In the genomic region with DNA sequence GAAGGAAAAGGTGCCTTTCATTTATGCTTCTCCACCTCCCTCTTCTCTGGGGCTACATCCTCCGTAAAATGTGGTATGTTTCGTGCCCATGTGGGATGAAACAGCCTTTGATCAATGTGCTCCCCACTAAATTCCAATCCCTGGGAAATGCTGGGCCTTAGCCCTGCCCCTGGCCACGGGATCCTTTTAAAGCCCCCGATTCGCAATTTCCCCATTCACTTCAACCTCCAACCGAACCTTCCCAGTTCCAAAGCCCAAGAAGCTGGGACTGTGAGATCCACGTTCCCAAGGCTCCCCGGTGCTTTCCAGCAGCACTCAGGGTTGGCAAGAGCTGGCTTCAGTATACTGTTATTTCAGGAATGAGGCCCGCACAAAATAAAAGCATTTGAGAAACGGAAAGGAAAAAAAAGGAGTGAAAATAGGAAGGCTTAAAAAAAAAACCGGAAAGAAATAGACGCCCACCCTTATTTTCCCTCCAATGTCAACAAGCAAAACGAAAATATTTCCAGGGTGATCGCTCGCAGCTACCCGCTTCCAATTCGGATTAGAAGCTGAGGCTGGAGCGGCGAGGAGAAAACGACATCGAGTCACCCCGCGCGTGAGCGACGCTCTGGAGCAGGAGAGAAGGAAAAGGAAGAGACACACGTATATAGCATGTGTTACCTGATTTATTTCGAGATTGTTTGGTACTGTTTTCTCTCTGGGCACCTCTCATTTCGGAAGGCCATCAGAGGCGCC, we compare ENCODE assay signal across 10 cellular contexts. TPM values are rescaled to one million over a fixed set of nuclear protein-coding genes. Genes with fewer than 3 reads are reported as not detected.
DNase-seq lines count a peak whose midpoint lies in the region; ATAC-seq, FAIRE-seq and TF ChIP-seq lines count a peak whose summit lies in the region.
"Had no signal": no experiment of that assay in that cellular context is flagged by ENCODE, and none has a peak within 500 bp of the region (broad histone marks: within the 10 kb centered on the region; RNA-seq: fewer than 3 reads in every experiment).

No MANE protein-coding gene starts in this region.

- H3K9me3 ChIP-seq in skeletal muscle tissue (ENCODE audit: control insufficient read depth in 3 of 3, low read length in 3 of 3), result peaks cover 0 to 3% (median 0%) of the 10 kb centered on the region in 3 donors
- peaks cover 9% of the 10 kb centered on the region for H3K9me3 ChIP-seq in HepG2 (ENCODE audit: low read length)

- BruUV-seq in HepG2 (replicated peaks; lab: Mats Ljungman, UMichigan), result no TSS peak

- no peaks in the 10 kb centered on the region for H3K79me2 ChIP-seq in HepG2 (ENCODE audit: insufficient read depth, low read length)

- no peak overlapping the region for H2AFZ ChIP-seq in HepG2 (ENCODE audit: low read length)

- WGBS in HepG2 (ENCODE audit: low lambda C conversion rate), result 40% methylated on average over 30 of the region's 30 CpGs

- H3K4me1 ChIP-seq in skeletal muscle tissue (ENCODE audit: control insufficient read depth in 3 of 3, insufficient read depth in 3 of 3, low read length in 3 of 3), result peaks cover 4 to 7% (median 6%) of the 10 kb centered on the region in 3 donors
- peaks cover 8% of the 10 kb centered on the region for H3K4me1 ChIP-seq in HepG2 (ENCODE audit: insufficient read depth, low read length)

- in situ Hi-C loops in HepG2 (cut with HindIII; ENCODE audit: extremely low pct_ligation_motif_present, low pct_unique_long_range_greater_than_20kb), result no loop called here
- in situ Hi-C loops in KBM-7 (cut with MboI; ENCODE audit: low pct_unique_long_range_greater_than_20kb, low sequenced_read_pairs), result no loop called here

- CTCF ChIA-PET in HepG2 (lab: Yijun Ruan, JAX; ENCODE audit: low intra/inter-chr PET ratio, low total read pairs), result no interaction called here

- POLR2A ChIA-PET in HepG2 (lab: Yijun Ruan, JAX), result no interaction called here

- no peak for FAIRE-seq in HepG2 (lab: Jason Lieb, UNC)

- ATAC-seq in HepG2, result no peak

- no peak overlapping the region for H3K4me2 ChIP-seq in HepG2 (ENCODE audit: low read depth, low read length)

- TF ChIP-seq RAD21 in HepG2 (CRISPR knock-in tag; IDR thresholded peaks at IDR 0.05), result no peak

- TF ChIP-seq EP300 in HepG2 (IDR thresholded peaks at IDR 0.05; ENCODE audit: low read depth in 2 of 2, low read length in 2 of 2), result no peak
- TF ChIP-seq EP300 in HepG2 (CRISPR knock-in tag; IDR thresholded peaks at IDR 0.05; ENCODE audit: borderline replicate concordance), result no peak

- H3K9ac ChIP-seq in skeletal muscle tissue (ENCODE audit: low read depth in 1 of 3, low read length in 3 of 3), result no peak overlapping the region
- H3K9ac ChIP-seq in HepG2 (ENCODE audit: insufficient read depth, low read depth, low read length), result no peak overlapping the region

- H3K27ac ChIP-seq in skeletal muscle tissue (ENCODE audit: low read depth, low read length) (no peak overlapping the region), HepG2 (ENCODE audit: extremely low read length, insufficient read depth, low read length) (no peak overlapping the region)

- H3K36me3 ChIP-seq in skeletal muscle tissue (ENCODE audit: control insufficient read depth in 3 of 3, insufficient read depth in 3 of 3, low read length in 3 of 3) (no peaks in the 10 kb centered on the region), HepG2 (replicated peaks in 1 of 2; ENCODE audit: control insufficient read depth in 1 of 2, insufficient read depth in 2 of 2, low read length in 2 of 2) (no peaks in the 10 kb centered on the region)

- peak overlapping the region; percentile 17 to 29 for H3K4me3 ChIP-seq in foreskin fibroblast (ENCODE audit: low read depth in 1 of 2, low read length in 2 of 2)
- peak overlapping the region in 2 of 3 donors; percentile 13 to 40 for H3K4me3 ChIP-seq in skeletal muscle tissue (ENCODE audit: low read length in 3 of 3)
- H3K4me3 ChIP-seq in HepG2 (replicated peaks in 1 of 3; ENCODE audit: insufficient read depth in 1 of 3, low read depth in 2 of 3, low read length in 3 of 3), result no peak overlapping the region

- TF ChIP-seq CTCF in foreskin fibroblast (IDR thresholded peaks at IDR 0.05; ENCODE audit: low read depth, low read length), result no peak
- TF ChIP-seq CTCF in HepG2 (CRISPR knock-in tag; IDR thresholded peaks at IDR 0.05), result no peak

- no peak for TF ChIP-seq POLR2A in HepG2 (IDR thresholded peaks at IDR 0.05; ENCODE audit: insufficient read depth in 1 of 2, low read depth in 2 of 2, low read length in 2 of 2)

- no peaks in the 10 kb centered on the region for H4K20me1 ChIP-seq in HepG2 (ENCODE audit: insufficient read depth, low read length)

- intact Hi-C loops in HepG2 (cut with micrococcal nuclease; ENCODE audit: unreplicated experiment), result no loop called here

- DNase-seq in NCI-H524 (lab: John Stamatoyannopoulos, UW) (peak; percentile 50 to 72), NCI-H524 treated with DMSO at 0.1 percent for 48 hours (lab: John Stamatoyannopoulos, UW) (no peak), NCI-H345 (lab: John Stamatoyannopoulos, UW) (peak; percentile 67), foreskin fibroblast (peak in 1 of 2 donors; percentile 42), HepG2 (ENCODE audit: low spot score) (no peak), KBM-7 (no peak), NOMO-1 (lab: John Stamatoyannopoulos, UW; ENCODE audit: unreplicated experiment in 2 of 2) (no peak)
- DNase-seq: T1000 had no signal

- H3K27me3 ChIP-seq in skeletal muscle tissue (ENCODE audit: control insufficient read depth in 3 of 3, insufficient read depth in 3 of 3, low read length in 3 of 3) (peaks cover 61 to 69% (median 68%) of the 10 kb centered on the region in 3 donors), HepG2 (ENCODE audit: control insufficient read depth in 1 of 2, insufficient read depth in 2 of 2, low read length in 2 of 2) (peaks cover 0 to 31% of the 10 kb centered on the region in 2 experiments; a peak in 2 of 5 replicates)

TF ChIP-seq in HepG2, 621 proteins besides CTCF, POLR2A, EP300 and RAD21:
- TF ChIP-seq, protein P1, sequence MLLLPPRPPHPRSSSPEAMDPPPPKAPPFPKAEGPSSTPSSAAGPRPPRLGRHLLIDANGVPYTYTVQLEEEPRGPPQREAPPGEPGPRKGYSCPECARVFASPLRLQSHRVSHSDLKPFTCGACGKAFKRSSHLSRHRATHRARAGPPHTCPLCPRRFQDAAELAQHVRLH (CRISPR knock-in tag; IDR thresholded peaks at IDR 0.05; ENCODE audit: borderline replicate concordance, low read depth), result no peak
- TF ChIP-seq CHCHD3 (CRISPR knock-in tag; IDR thresholded peaks at IDR 0.05), result no peak
- TF ChIP-seq, protein P2, sequence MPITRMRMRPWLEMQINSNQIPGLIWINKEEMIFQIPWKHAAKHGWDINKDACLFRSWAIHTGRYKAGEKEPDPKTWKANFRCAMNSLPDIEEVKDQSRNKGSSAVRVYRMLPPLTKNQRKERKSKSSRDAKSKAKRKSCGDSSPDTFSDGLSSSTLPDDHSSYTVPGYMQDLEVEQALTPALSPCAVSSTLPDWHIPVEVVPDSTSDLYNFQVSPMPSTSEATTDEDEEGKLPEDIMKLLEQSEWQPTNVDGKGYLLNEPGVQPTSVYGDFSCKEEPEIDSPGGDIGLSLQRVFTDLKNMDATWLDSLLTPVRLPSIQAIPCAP (CRISPR knock-in tag; IDR thresholded peaks at IDR 0.05; ENCODE audit: low read depth), result no peak
- TF ChIP-seq, protein P3, sequence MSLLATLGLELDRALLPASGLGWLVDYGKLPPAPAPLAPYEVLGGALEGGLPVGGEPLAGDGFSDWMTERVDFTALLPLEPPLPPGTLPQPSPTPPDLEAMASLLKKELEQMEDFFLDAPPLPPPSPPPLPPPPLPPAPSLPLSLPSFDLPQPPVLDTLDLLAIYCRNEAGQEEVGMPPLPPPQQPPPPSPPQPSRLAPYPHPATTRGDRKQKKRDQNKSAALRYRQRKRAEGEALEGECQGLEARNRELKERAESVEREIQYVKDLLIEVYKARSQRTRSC (CRISPR knock-in tag; IDR thresholded peaks at IDR 0.05; ENCODE audit: low read depth), result no peak
- TF ChIP-seq ZKSCAN8 (CRISPR knock-in tag; IDR thresholded peaks at IDR 0.05; ENCODE audit: borderline replicate concordance), result no peak

RNA-seq across cellular contexts. Expression of a gene that starts 1.2 kb away (rescaled TPM):
- total RNA-seq in skeletal muscle tissue (not detected), HepG2 (2016; rRNA removed; fragmentation: Illumina TruSeq; extraction: Trizol) (not detected in 2 replicates)
- total RNA-seq in HepG2 (2016; cell fraction: cytosol; rRNA removed; fragmentation: Illumina TruSeq; extraction: Trizol; ENCODE audit: low read depth), result not detected in 2 replicates
- not detected in 2 replicates for total RNA-seq in HepG2 (2016; cell fraction: insoluble cytoplasmic fraction; rRNA removed; fragmentation: Illumina TruSeq; extraction: Trizol)
- not detected in 2 replicates for total RNA-seq in HepG2 (2016; cell fraction: membrane; rRNA removed; fragmentation: Illumina TruSeq; extraction: Trizol)
- not detected in 2 replicates for total RNA-seq in HepG2 (2016; cell fraction: nucleus; rRNA removed; fragmentation: Illumina TruSeq; extraction: Trizol)
- polyA plus RNA-seq in HepG2 (2011; rRNA removed), result not detected in 2 replicates
- not detected in 2 replicates for polyA plus RNA-seq in HepG2 (2011; cell fraction: cytosol; rRNA removed)
- polyA plus RNA-seq in HepG2 (2011; cell fraction: nucleus; rRNA removed), result not detected in 2 replicates
- not detected in 2 replicates for polyA plus RNA-seq in HepG2 (2012)
- polyA plus RNA-seq in HepG2 (2016; cell fraction: cytosol; fragmentation: Illumina TruSeq; extraction: Trizol; ENCODE audit: low read depth), result not detected in 2 replicates
- polyA plus RNA-seq in HepG2 (2016; cell fraction: insoluble cytoplasmic fraction; fragmentation: Illumina TruSeq; extraction: Trizol; ENCODE audit: low read depth), result not detected in 2 replicates
- not detected in 2 replicates for polyA plus RNA-seq in HepG2 (2016; cell fraction: membrane; fragmentation: Illumina TruSeq; extraction: Trizol; ENCODE audit: low read depth)
- not detected in 2 replicates for polyA plus RNA-seq in HepG2 (2016; cell fraction: nucleus; fragmentation: Illumina TruSeq; extraction: Trizol; ENCODE audit: insufficient read depth, low read depth)
- polyA minus RNA-seq in HepG2 (2011; rRNA and poly(A)+ RNA removed; ENCODE audit: low replicate concordance), result not detected in 2 replicates
- not detected in 2 replicates for polyA minus RNA-seq in HepG2 (2011; cell fraction: cytosol; rRNA and poly(A)+ RNA removed)
- polyA minus RNA-seq in HepG2 (2011; cell fraction: nucleus; rRNA and poly(A)+ RNA removed), result not detected in 2 replicates
- total RNA-seq: mucosa of gallbladder had no signal

Comparison
In these comparisons a context has a peak if more than half of its experiments do, and no peak if none do; other contexts are left out.
1. DNase-seq: peak in NCI-H524 (2 of 2) and NCI-H345 (single experiment); none in NCI-H524 treated with DMSO at 0.1 percent for 48 hours (single experiment), HepG2 (single experiment), KBM-7 (single experiment) and NOMO-1 (0 of 2).
2. H3K4me3 ChIP-seq: peak in foreskin fibroblast (2 of 2) and skeletal muscle tissue (2 of 3); none in HepG2 (0 of 3).